In the genomic region with DNA sequence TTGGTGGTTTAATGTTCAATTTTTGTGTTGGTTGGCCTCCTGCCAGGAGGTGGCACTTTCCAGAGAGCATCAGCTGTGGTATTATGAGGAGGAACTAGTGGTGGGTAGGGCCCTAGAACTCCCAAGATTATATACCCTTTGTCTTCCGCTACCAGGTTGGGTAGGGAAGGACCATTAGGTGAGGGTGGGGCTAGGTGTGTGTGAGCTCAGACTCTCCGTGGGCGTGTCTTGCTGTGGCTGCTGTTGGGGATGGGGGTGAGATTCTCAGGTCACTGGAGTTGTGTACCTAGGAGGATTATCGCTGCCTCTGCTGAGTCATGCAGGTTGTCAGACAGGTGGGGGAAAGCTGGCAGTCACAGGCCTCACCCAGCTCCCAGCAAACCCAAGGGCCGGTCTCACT, we compare ENCODE assay signal across 36 cellular contexts.
"Had no signal": no experiment of that assay in that cellular context is flagged by ENCODE, and none has a peak within 500 bp of the region (broad histone marks: within the 10 kb centered on the region; RNA-seq: fewer than 3 reads in every experiment).

No MANE protein-coding gene starts in this region.

- H3K9ac ChIP-seq: KMS-11 had no signal

- H3K27ac Mint-ChIP-seq: activated B cell treated with CpG ODN at 0.5 μM for 24 hours; activated CD4-positive, alpha-beta memory T cell treated with anti-CD3 and anti-CD28 coated beads for 36 hours; activated naive CD4-positive, alpha-beta T cell treated with anti-CD3 and anti-CD28 coated beads, Interleukin-2, amount 10 ng/mL, durations not matched to agents 7 days and 5 days; activated naive CD8-positive, alpha-beta T cell; activated naive CD8-positive, alpha-beta T cell treated with anti-CD3 and anti-CD28 coated beads, Interleukin-2, amount 50 U/mL, for 24 hours; brain had no signal

- H3K4me3 Mint-ChIP-seq: activated B cell treated with CpG ODN at 0.5 μM for 24 hours; activated CD4-positive, alpha-beta memory T cell treated with anti-CD3 and anti-CD28 coated beads for 36 hours; activated naive CD4-positive, alpha-beta T cell treated with anti-CD3 and anti-CD28 coated beads, Interleukin-2, amount 10 ng/mL, durations not matched to agents 7 days and 5 days; activated naive CD8-positive, alpha-beta T cell; activated naive CD8-positive, alpha-beta T cell treated with anti-CD3 and anti-CD28 coated beads, Interleukin-2, amount 50 U/mL, for 24 hours; activated T-cell treated with anti-CD3 and anti-CD28 coated beads, Interleukin-2, amount 50 U/mL, for 4 hours; brain had no signal

- H3K27me3 Mint-ChIP-seq: activated B cell treated with CpG ODN at 0.5 μM for 24 hours; activated CD4-positive, alpha-beta memory T cell treated with anti-CD3 and anti-CD28 coated beads for 36 hours; activated naive CD4-positive, alpha-beta T cell treated with anti-CD3 and anti-CD28 coated beads, Interleukin-2, amount 10 ng/mL, durations not matched to agents 7 days and 5 days; activated naive CD8-positive, alpha-beta T cell; activated naive CD8-positive, alpha-beta T cell treated with anti-CD3 and anti-CD28 coated beads, Interleukin-2, amount 50 U/mL, for 24 hours; brain had no signal

- H3K4me3 ChIP-seq: PC-9 had no signal

- H3K27ac ChIP-seq: KMS-11, PC-9, RWPE1, VCaP had no signal

- H3K4me2 ChIP-seq: KMS-11, PC-9 had no signal

- DNase-seq: activated B cell treated with CpG ODN at 0.5 μM for 24 hours; activated CD4-positive, alpha-beta memory T cell treated with anti-CD3 and anti-CD28 coated beads for 36 hours; activated CD4-positive, alpha-beta T cell treated with anti-CD3 and anti-CD28 coated beads for 4 hours; activated CD4-positive, alpha-beta T cell treated with anti-CD3 and anti-CD28 coated beads, Interleukin-2, amount 50 U/mL, for 1 hour; activated CD4-positive, CD25-positive, alpha-beta regulatory T cell treated with anti-CD3 and anti-CD28 coated beads, Interleukin-2, amount 50 U/mL, for 72 hours; activated CD8-positive, alpha-beta memory T cell treated with anti-CD3 and anti-CD28 coated beads, Interleukin-2, amount 50 U/mL, for 4 hours; activated effector memory CD4-positive, alpha-beta T cell treated with Interleukin-2 at 50 U/mL for 16 hours; activated naive CD4-positive, alpha-beta T cell treated with anti-CD3 and anti-CD28 coated beads, Interleukin-2, amount 10 ng/mL, durations not matched to agents 7 days and 5 days; activated naive CD8-positive, alpha-beta T cell treated with anti-CD3 and anti-CD28 coated beads, Interleukin-2, amount 50 U/mL, for 24 hours; activated T-cell treated with anti-CD3 and anti-CD28 coated beads for 4 hours; activated T-cell treated with anti-CD3 and anti-CD28 coated beads, Interleukin-2, amount 50 U/mL, for 4 hours; anterior cingulate cortex; central memory CD4-positive, alpha-beta T cell; MM.1S; MV-4-11; NCI-H1092; NCI-H1436 treated with DMSO at 0.1 percent for 48 hours; NCI-H1694 treated with DMSO at 0.1 percent for 48 hours; NCI-H2029; NCI-H2171 treated with DMSO at 0.1 percent for 48 hours; NCI-H2227 treated with DMSO at 0.1 percent for 48 hours; NCI-H446; NCI-H524; SIG-M5; SW 1271; T-helper 1 cell; T-helper 2 cell; T-helper 9 cell had no signal

- ATAC-seq: activated naive CD8-positive, alpha-beta T cell treated with anti-CD3 and anti-CD28 coated beads, Interleukin-2, amount 50 U/mL, for 24 hours; activated T-cell treated with anti-CD3 and anti-CD28 coated beads, Interleukin-2, amount 50 U/mL, for 4 hours; Right ventricle myocardium inferior had no signal

- H3K36me3 Mint-ChIP-seq: activated naive CD4-positive, alpha-beta T cell treated with anti-CD3 and anti-CD28 coated beads, Interleukin-2, amount 10 ng/mL, durations not matched to agents 7 days and 5 days; brain had no signal

- H3K4me1 Mint-ChIP-seq: activated B cell treated with CpG ODN at 0.5 μM for 24 hours; activated naive CD4-positive, alpha-beta T cell treated with anti-CD3 and anti-CD28 coated beads, Interleukin-2, amount 10 ng/mL, durations not matched to agents 7 days and 5 days; activated naive CD8-positive, alpha-beta T cell treated with anti-CD3 and anti-CD28 coated beads, Interleukin-2, amount 50 U/mL, for 24 hours; brain had no signal

- H2AFZ ChIP-seq: PC-9 had no signal

- FAIRE-seq: RCC 7860 had no signal
